In genomic region chr1:41416552-41417334, GRCh38 we compare ENCODE assay signal across 1 cellular context.
TF ChIP-seq lines count a peak whose summit lies in the region.

No MANE protein-coding gene starts in this region.

TF ChIP-seq in K562, 482 proteins besides CTCF, POLR2A, EP300 and RAD21 (continued from another document and continues in another):
- TF ChIP-seq POLR2B (IDR thresholded peaks at IDR 0.05; ENCODE audit: low read depth, partially characterized antibody) (no peak), SAFB (IDR thresholded peaks at IDR 0.05; ENCODE audit: borderline replicate concordance, low read depth, low read length) (no peak), STAG1 (CRISPR knock-in tag; IDR thresholded peaks at IDR 0.05; ENCODE audit: borderline replicate concordance) (peak; percentile 81; the same call in 1 of the 2 replicates), MIER1 (IDR thresholded peaks at IDR 0.05; ENCODE audit: low read depth) (no peak), EHMT2 (IDR thresholded peaks at IDR 0.05) (no peak), MAFK (IDR thresholded peaks at IDR 0.05; ENCODE audit: low read length) (no peak), ESRRB (CRISPR knock-in tag; IDR thresholded peaks at IDR 0.05; ENCODE audit: borderline replicate concordance) (no peak), MYBL2 (IDR thresholded peaks at IDR 0.05; ENCODE audit: low read depth) (no peak), MYBL2 (CRISPR knock-in tag; IDR thresholded peaks at IDR 0.05; ENCODE audit: borderline replicate concordance) (no peak), SRF (CRISPR knock-in tag; IDR thresholded peaks at IDR 0.05) (no peak), ZNF3 (CRISPR knock-in tag; IDR thresholded peaks at IDR 0.05) (no peak), CREM (IDR thresholded peaks at IDR 0.05; ENCODE audit: low read depth) (no peak), STAT5A (IDR thresholded peaks at IDR 0.05; ENCODE audit: borderline replicate concordance, low read length) (no peak), ZC3H11A (IDR thresholded peaks at IDR 0.05; ENCODE audit: low read depth, low read length) (no peak), TCF3 (CRISPR knock-in tag; IDR thresholded peaks at IDR 0.05) (no peak), SMARCB1 (IDR thresholded peaks at IDR 0.05; ENCODE audit: insufficient read length, low read depth) (no peak), HDGF (IDR thresholded peaks at IDR 0.05) (0 out of 2 replicates have a peak, but pooled peaks have one; percentile 54), PML (IDR thresholded peaks at IDR 0.05; ENCODE audit: low read length) (no peak), CBX8 (IDR thresholded peaks at IDR 0.05; ENCODE audit: borderline replicate concordance, extremely low read depth, low read depth, low read length, poor library complexity, severe bottlenecking) (no peak), CC2D1A (IDR thresholded peaks at IDR 0.05) (peak; percentile 83), ERF (CRISPR knock-in tag; IDR thresholded peaks at IDR 0.05) (0 out of 2 replicates have a peak, but pooled peaks have one; percentile 27), SRSF9 (IDR thresholded peaks at IDR 0.05; ENCODE audit: borderline replicate concordance, low read depth, low read length) (no peak), STAT5B (CRISPR knock-in tag; IDR thresholded peaks at IDR 0.05) (no peak), TBL1XR1 (IDR thresholded peaks at IDR 0.05; ENCODE audit: low read length in 2 of 2) (no peak), CBX1 (IDR thresholded peaks at IDR 0.05; ENCODE audit: low read depth) (no peak), KLF10 (CRISPR knock-in tag; IDR thresholded peaks at IDR 0.05) (no peak), BCOR (IDR thresholded peaks at IDR 0.05) (no peak), MAFG (tag; conservative IDR thresholded peaks at IDR 0.05) (no peak), ZNF311 (CRISPR knock-in tag; IDR thresholded peaks at IDR 0.05) (no peak), HMGN3 (IDR thresholded peaks at IDR 0.05; ENCODE audit: borderline replicate concordance, extremely low read depth, insufficient read length, low read depth, low read length) (no peak), ZNF282 (CRISPR knock-in tag; IDR thresholded peaks at IDR 0.05) (no peak), ZNF140 (CRISPR knock-in tag; IDR thresholded peaks at IDR 0.05) (no peak), SIN3B (IDR thresholded peaks at IDR 0.05; ENCODE audit: low read depth) (no peak), RBM25 (IDR thresholded peaks at IDR 0.05; ENCODE audit: low read depth, low read length, severe bottlenecking) (peak; percentile 60), MCM3 (IDR thresholded peaks at IDR 0.05) (no peak), NFE2L1 (tag; IDR thresholded peaks at IDR 0.05; ENCODE audit: borderline replicate concordance, low read depth) (no peak), HDAC1 (IDR thresholded peaks at IDR 0.05) (no peak), ZFPM2 (CRISPR knock-in tag; IDR thresholded peaks at IDR 0.05) (no peak), RBM34 (IDR thresholded peaks at IDR 0.05; ENCODE audit: borderline replicate concordance, insufficient read depth, low read length) (no peak), ZNF316 (IDR thresholded peaks at IDR 0.05) (no peak), ZNF507 (tag; conservative IDR thresholded peaks at IDR 0.05) (no peak), U2AF1 (optimal IDR thresholded peaks at IDR 0.05; ENCODE audit: low read depth, low read length) (no peak), FOSL1 (tag; conservative IDR thresholded peaks at IDR 0.05) (peak; percentile 40; the same call in 1 of the 2 replicates), BHLHE40 (IDR thresholded peaks at IDR 0.05; ENCODE audit: low read length) (peak; percentile 34; the same call in 1 of the 2 replicates), SAFB2 (IDR thresholded peaks at IDR 0.05; ENCODE audit: borderline replicate concordance, low read depth, low read length, severe bottlenecking) (no peak), CBX2 (IDR thresholded peaks at IDR 0.05; ENCODE audit: insufficient read depth, low read length, poor library complexity, severe bottlenecking) (no peak), HCFC1 (IDR thresholded peaks at IDR 0.05; ENCODE audit: low read depth, low read length) (0 out of 2 replicates have a peak, but pooled peaks have one; percentile 22), ARID1B (IDR thresholded peaks at IDR 0.05) (no peak), FUS (optimal IDR thresholded peaks at IDR 0.05; ENCODE audit: low read depth, low read length) (no peak), SMARCA5 (IDR thresholded peaks at IDR 0.05) (peak; percentile 11; the same call in 1 of the 2 replicates), PRMT5 (CRISPR knock-in tag; IDR thresholded peaks at IDR 0.05) (no peak), MCM5 (IDR thresholded peaks at IDR 0.05; ENCODE audit: low read depth) (no peak), E2F1 (CRISPR knock-in tag; IDR thresholded peaks at IDR 0.05) (0 out of 2 replicates have a peak, but pooled peaks have one; percentile 52), GABPB1 (CRISPR knock-in tag; IDR thresholded peaks at IDR 0.05) (no peak), DPF2 (IDR thresholded peaks at IDR 0.05) (no peak), PHTF2 (CRISPR knock-in tag; IDR thresholded peaks at IDR 0.05) (no peak), CCAR2 (IDR thresholded peaks at IDR 0.05; ENCODE audit: low read depth, low read length) (no peak)
- TF ChIP-seq, protein P1, sequence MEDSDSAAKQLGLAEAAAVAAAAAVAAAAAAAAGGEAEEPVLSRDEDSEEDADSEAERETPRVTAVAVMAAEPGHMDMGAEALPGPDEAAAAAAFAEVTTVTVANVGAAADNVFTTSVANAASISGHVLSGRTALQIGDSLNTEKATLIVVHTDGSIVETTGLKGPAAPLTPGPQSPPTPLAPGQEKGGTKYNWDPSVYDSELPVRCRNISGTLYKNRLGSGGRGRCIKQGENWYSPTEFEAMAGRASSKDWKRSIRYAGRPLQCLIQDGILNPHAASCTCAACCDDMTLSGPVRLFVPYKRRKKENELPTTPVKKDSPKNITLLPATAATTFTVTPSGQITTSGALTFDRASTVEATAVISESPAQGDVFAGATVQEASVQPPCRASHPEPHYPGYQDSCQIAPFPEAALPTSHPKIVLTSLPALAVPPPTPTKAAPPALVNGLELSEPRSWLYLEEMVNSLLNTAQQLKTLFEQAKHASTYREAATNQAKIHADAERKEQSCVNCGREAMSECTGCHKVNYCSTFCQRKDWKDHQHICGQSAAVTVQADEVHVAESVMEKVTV (CRISPR knock-in tag; IDR thresholded peaks at IDR 0.05): peak; percentile 93
- TF ChIP-seq, protein P2, sequence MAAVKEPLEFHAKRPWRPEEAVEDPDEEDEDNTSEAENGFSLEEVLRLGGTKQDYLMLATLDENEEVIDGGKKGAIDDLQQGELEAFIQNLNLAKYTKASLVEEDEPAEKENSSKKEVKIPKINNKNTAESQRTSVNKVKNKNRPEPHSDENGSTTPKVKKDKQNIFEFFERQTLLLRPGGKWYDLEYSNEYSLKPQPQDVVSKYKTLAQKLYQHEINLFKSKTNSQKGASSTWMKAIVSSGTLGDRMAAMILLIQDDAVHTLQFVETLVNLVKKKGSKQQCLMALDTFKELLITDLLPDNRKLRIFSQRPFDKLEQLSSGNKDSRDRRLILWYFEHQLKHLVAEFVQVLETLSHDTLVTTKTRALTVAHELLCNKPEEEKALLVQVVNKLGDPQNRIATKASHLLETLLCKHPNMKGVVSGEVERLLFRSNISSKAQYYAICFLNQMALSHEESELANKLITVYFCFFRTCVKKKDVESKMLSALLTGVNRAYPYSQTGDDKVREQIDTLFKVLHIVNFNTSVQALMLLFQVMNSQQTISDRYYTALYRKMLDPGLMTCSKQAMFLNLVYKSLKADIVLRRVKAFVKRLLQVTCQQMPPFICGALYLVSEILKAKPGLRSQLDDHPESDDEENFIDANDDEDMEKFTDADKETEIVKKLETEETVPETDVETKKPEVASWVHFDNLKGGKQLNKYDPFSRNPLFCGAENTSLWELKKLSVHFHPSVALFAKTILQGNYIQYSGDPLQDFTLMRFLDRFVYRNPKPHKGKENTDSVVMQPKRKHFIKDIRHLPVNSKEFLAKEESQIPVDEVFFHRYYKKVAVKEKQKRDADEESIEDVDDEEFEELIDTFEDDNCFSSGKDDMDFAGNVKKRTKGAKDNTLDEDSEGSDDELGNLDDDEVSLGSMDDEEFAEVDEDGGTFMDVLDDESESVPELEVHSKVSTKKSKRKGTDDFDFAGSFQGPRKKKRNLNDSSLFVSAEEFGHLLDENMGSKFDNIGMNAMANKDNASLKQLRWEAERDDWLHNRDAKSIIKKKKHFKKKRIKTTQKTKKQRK (IDR thresholded peaks at IDR 0.05; ENCODE audit: borderline replicate concordance, low read depth, low read length): no peak
- TF ChIP-seq, protein P3, sequence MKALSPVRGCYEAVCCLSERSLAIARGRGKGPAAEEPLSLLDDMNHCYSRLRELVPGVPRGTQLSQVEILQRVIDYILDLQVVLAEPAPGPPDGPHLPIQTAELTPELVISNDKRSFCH (CRISPR knock-in tag; IDR thresholded peaks at IDR 0.05): no peak
- TF ChIP-seq, protein P3 (tag; IDR thresholded peaks at IDR 0.05): 0 out of 2 replicates have a peak, but pooled peaks have one; percentile 33
- TF ChIP-seq, protein P4, sequence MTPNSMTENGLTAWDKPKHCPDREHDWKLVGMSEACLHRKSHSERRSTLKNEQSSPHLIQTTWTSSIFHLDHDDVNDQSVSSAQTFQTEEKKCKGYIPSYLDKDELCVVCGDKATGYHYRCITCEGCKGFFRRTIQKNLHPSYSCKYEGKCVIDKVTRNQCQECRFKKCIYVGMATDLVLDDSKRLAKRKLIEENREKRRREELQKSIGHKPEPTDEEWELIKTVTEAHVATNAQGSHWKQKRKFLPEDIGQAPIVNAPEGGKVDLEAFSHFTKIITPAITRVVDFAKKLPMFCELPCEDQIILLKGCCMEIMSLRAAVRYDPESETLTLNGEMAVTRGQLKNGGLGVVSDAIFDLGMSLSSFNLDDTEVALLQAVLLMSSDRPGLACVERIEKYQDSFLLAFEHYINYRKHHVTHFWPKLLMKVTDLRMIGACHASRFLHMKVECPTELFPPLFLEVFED (CRISPR knock-in tag; conservative IDR thresholded peaks at IDR 0.05): no peak
- TF ChIP-seq, protein P5, sequence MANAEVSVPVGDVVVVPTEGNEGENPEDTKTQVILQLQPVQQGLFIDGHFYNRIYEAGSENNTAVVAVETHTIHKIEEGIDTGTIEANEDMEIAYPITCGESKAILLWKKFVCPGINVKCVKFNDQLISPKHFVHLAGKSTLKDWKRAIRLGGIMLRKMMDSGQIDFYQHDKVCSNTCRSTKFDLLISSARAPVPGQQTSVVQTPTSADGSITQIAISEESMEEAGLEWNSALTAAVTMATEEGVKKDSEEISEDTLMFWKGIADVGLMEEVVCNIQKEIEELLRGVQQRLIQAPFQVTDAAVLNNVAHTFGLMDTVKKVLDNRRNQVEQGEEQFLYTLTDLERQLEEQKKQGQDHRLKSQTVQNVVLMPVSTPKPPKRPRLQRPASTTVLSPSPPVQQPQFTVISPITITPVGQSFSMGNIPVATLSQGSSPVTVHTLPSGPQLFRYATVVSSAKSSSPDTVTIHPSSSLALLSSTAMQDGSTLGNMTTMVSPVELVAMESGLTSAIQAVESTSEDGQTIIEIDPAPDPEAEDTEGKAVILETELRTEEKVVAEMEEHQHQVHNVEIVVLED (CRISPR knock-in tag; IDR thresholded peaks at IDR 0.05): no peak
- TF ChIP-seq, protein P6, sequence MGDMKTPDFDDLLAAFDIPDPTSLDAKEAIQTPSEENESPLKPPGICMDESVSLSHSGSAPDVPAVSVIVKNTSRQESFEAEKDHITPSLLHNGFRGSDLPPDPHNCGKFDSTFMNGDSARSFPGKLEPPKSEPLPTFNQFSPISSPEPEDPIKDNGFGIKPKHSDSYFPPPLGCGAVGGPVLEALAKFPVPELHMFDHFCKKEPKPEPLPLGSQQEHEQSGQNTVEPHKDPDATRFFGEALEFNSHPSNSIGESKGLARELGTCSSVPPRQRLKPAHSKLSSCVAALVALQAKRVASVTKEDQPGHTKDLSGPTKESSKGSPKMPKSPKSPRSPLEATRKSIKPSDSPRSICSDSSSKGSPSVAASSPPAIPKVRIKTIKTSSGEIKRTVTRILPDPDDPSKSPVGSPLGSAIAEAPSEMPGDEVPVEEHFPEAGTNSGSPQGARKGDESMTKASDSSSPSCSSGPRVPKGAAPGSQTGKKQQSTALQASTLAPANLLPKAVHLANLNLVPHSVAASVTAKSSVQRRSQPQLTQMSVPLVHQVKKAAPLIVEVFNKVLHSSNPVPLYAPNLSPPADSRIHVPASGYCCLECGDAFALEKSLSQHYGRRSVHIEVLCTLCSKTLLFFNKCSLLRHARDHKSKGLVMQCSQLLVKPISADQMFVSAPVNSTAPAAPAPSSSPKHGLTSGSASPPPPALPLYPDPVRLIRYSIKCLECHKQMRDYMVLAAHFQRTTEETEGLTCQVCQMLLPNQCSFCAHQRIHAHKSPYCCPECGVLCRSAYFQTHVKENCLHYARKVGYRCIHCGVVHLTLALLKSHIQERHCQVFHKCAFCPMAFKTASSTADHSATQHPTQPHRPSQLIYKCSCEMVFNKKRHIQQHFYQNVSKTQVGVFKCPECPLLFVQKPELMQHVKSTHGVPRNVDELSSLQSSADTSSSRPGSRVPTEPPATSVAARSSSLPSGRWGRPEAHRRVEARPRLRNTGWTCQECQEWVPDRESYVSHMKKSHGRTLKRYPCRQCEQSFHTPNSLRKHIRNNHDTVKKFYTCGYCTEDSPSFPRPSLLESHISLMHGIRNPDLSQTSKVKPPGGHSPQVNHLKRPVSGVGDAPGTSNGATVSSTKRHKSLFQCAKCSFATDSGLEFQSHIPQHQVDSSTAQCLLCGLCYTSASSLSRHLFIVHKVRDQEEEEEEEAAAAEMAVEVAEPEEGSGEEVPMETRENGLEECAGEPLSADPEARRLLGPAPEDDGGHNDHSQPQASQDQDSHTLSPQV (IDR thresholded peaks at IDR 0.05): no peak
- TF ChIP-seq, protein P7, sequence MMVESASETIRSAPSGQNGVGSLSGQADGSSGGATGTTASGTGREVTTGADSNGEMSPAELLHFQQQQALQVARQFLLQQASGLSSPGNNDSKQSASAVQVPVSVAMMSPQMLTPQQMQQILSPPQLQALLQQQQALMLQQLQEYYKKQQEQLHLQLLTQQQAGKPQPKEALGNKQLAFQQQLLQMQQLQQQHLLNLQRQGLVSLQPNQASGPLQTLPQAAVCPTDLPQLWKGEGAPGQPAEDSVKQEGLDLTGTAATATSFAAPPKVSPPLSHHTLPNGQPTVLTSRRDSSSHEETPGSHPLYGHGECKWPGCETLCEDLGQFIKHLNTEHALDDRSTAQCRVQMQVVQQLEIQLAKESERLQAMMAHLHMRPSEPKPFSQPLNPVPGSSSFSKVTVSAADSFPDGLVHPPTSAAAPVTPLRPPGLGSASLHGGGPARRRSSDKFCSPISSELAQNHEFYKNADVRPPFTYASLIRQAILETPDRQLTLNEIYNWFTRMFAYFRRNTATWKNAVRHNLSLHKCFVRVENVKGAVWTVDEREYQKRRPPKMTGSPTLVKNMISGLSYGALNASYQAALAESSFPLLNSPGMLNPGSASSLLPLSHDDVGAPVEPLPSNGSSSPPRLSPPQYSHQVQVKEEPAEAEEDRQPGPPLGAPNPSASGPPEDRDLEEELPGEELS (CRISPR knock-in tag; IDR thresholded peaks at IDR 0.05; ENCODE audit: borderline replicate concordance): no peak
